ENCODE assay signal across 12 cellular contexts in the genomic region with DNA sequence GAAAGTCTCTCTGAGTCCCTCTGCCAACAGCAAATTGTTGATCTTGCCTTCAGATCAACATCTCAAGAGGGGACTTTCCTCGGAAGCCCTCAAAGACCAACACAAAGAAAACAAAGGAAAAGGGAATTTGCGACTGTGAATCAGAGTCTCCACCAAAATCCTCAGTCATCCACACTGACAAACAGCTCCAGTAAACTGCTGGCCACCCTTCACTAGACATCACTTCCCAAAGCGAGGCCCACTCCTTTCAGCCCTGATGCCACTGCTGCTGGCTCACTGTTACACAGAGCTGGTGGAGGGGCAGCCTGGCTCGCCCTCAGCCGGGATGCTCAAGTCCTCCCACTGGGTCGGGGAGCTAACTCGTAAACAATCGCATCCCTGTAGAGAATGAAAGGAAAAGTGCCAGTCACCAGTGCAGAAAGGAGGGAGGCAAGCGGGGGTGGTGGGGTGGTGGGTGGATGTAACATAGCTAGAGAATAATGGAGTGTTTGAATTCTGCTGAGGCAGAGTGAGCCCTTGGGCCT. TPM values are rescaled to one million over a fixed set of nuclear protein-coding genes. Genes with fewer than 3 reads are reported as not detected.
A peak's percentile ranks its signal among the peaks of the same experiment; 100 is the strongest.
DNase-seq lines count a peak whose midpoint lies in the region; ATAC-seq lines count a peak whose summit lies in the region.
"Had no signal": no experiment of that assay in that cellular context is flagged by ENCODE, and none has a peak within 500 bp of the region (broad histone marks: within the 10 kb centered on the region; RNA-seq: fewer than 3 reads in every experiment).

No MANE protein-coding gene starts in this region.

- no peaks in the 10 kb centered on the region for H3K36me3 ChIP-seq in iPS-18a (ENCODE audit: control insufficient read depth, low read depth, low read length)
- no peaks in the 10 kb centered on the region for H3K36me3 ChIP-seq in SJCRH30
- H3K36me3 ChIP-seq: cardiac muscle cell had no signal

- DNase-seq in G401 (ENCODE audit: low spot score): peak; percentile 51
- peak; percentile 65 for DNase-seq in astrocyte of the hippocampus (ENCODE audit: low read depth, low spot score)
- peak; percentile 97 for DNase-seq in putamen (ENCODE audit: low spot score)
- no peak for DNase-seq in stimulated activated naive CD4-positive, alpha-beta T cell treated with Interleukin-2 at 50 U/mL for 16 hours (lab: John Stamatoyannopoulos, UW)
- no peak for DNase-seq in SJCRH30
- no peak for DNase-seq in stimulated activated naive CD8-positive, alpha-beta T cell treated with anti-CD3 and anti-CD28 coated beads, Interleukin-15, Interleukin-2, amounts not matched to agents 100 U/mL and 50 U/mL, for 24 hours
- DNase-seq: NCI-H2081 treated with DMSO at 0.1 percent for 48 hours had no signal

- H3K4me3 ChIP-seq in iPS-18a (ENCODE audit: low read length) (peak overlapping the region; percentile 4), SJCRH30 (no peak overlapping the region)
- H3K4me3 ChIP-seq: cardiac muscle cell had no signal

- H3K4me1 ChIP-seq in iPS-18a (ENCODE audit: control insufficient read depth, low read depth, low read length) (peaks cover 39% of the 10 kb centered on the region), SJCRH30 (peaks cover 23% of the 10 kb centered on the region)

- in situ Hi-C loops in G401 (cut with HindIII; ENCODE audit: low sequenced_read_pairs): no loop called here

- H3K9me3 ChIP-seq in iPS-18a (ENCODE audit: control insufficient read depth, low read depth, low read length) (no peaks in the 10 kb centered on the region), SJCRH30 (replicated peaks) (no peaks in the 10 kb centered on the region)

- H3K9ac ChIP-seq in iPS-18a (ENCODE audit: low read length): no peak overlapping the region

- peak overlapping the region; percentile 55 for H3K27ac ChIP-seq in iPS-18a (ENCODE audit: low read length)
- H3K27ac ChIP-seq in SJCRH30: no peak overlapping the region
- H3K27ac ChIP-seq: C4-2B had no signal

- ATAC-seq in HG03280 (IDR thresholded peaks at IDR 0.05; ENCODE audit: unreplicated experiment): no peak
- ATAC-seq in stimulated activated naive CD8-positive, alpha-beta T cell treated with anti-CD3 and anti-CD28 coated beads, Interleukin-15, Interleukin-2, amounts not matched to agents 100 U/mL and 50 U/mL, for 24 hours: no peak
- ATAC-seq: stimulated activated effector memory CD8-positive, alpha-beta T cell treated with anti-CD3 and anti-CD28 coated beads, Interleukin-12 subunit alpha, Interleukin-12 subunit beta, amount 100 ng/mL, for 72 hours had no signal

- H3K27me3 ChIP-seq in iPS-18a (ENCODE audit: control insufficient read depth, insufficient read depth, low read length) (no peaks in the 10 kb centered on the region), SJCRH30 (0 out of 2 replicates have a peak, but pooled peaks cover 9% of the 10 kb centered on the region)
- H3K27me3 ChIP-seq: cardiac muscle cell had no signal

RNA-seq across cellular contexts. Expression of a gene that starts 1.3 kb away (rescaled TPM):
- 0.03 TPM in 1 of 2 replicates, not detected in the other for total RNA-seq in G401 (2014; rRNA removed; shearing (Covaris generic))
- total RNA-seq in SJCRH30 (2014; rRNA removed; shearing (Covaris generic)): not detected in 2 replicates
- total RNA-seq: cardiac muscle cell had no signal

Comparison
In these comparisons a context has a peak if more than half of its experiments do, and no peak if none do; other contexts are left out.
1. DNase-seq: peak in G401 (single experiment), astrocyte of the hippocampus (single experiment) and putamen (single experiment); none in stimulated activated naive CD4-positive, alpha-beta T cell treated with Interleukin-2 at 50 U/mL for 16 hours (single experiment), SJCRH30 (0 of 2) and stimulated activated naive CD8-positive, alpha-beta T cell treated with anti-CD3 and anti-CD28 coated beads, Interleukin-15, Interleukin-2, amounts not matched to agents 100 U/mL and 50 U/mL, for 24 hours (single experiment).